In genomic region chr7:156537006-156537405, GRCh38 we compare ENCODE assay signal across 7 cellular contexts.
"Had no signal": no experiment of that assay in that cellular context is flagged by ENCODE, and none has a peak within 500 bp of the region (broad histone marks: within the 10 kb centered on the region; RNA-seq: fewer than 3 reads in every experiment).

No MANE protein-coding gene starts in this region.

- ATAC-seq: HepG2 had no signal

- H3K27ac Mint-ChIP-seq: IgD-negative memory B cell had no signal

- H3K4me1 Mint-ChIP-seq: IgD-negative memory B cell had no signal

- H3K27ac ChIP-seq: HL-60 had no signal

- H3K4me3 Mint-ChIP-seq: IgD-negative memory B cell had no signal

- DNase-seq: IMR-90, KBM-7, KG1 had no signal

- FAIRE-seq: HepG2, HTR-8/SVneo had no signal
